ENCODE assay signal across 29 cellular contexts in genomic region chr19:21940684-21941083, GRCh38.
"Had no signal": no experiment of that assay in that cellular context is flagged by ENCODE, and none has a peak within 500 bp of the region (broad histone marks: within the 10 kb centered on the region; RNA-seq: fewer than 3 reads in every experiment).

No MANE protein-coding gene starts in this region.

- H3K4me3 Mint-ChIP-seq: activated CD4-positive, alpha-beta memory T cell treated with anti-CD3 and anti-CD28 coated beads for 36 hours; activated naive CD8-positive, alpha-beta T cell treated with anti-CD3 and anti-CD28 coated beads for 36 hours; activated T-cell treated with anti-CD3 and anti-CD28 coated beads, Interleukin-2, amount 50 U/mL, for 4 hours; activated T-helper 1 cell treated with anti-CD3 and anti-CD28 coated beads, Interleukin-12 subunit alpha, Interleukin-12 subunit beta, Interleukin-2, Interleukin-4 antibody, amounts not matched to agents 30 ng/mL and 10 ng/mL and 1 ng/mL, durations not matched to agents 14 hours and 24 hours and 36 hours had no signal

- H3K27me3 Mint-ChIP-seq: activated CD4-positive, alpha-beta memory T cell treated with anti-CD3 and anti-CD28 coated beads for 36 hours; activated naive CD8-positive, alpha-beta T cell treated with anti-CD3 and anti-CD28 coated beads for 36 hours had no signal

- H3K36me3 Mint-ChIP-seq: activated naive CD8-positive, alpha-beta T cell treated with anti-CD3 and anti-CD28 coated beads for 36 hours had no signal

- DNase-seq: activated CD4-positive, alpha-beta memory T cell treated with anti-CD3 and anti-CD28 coated beads for 36 hours; activated CD4-positive, alpha-beta T cell treated with anti-CD3 and anti-CD28 coated beads, Interleukin-2, amount 50 U/mL, for 1 hour; activated CD8-positive, alpha-beta memory T cell treated with anti-CD3 and anti-CD28 coated beads, Interleukin-2, amount 50 U/mL, for 4 hours; activated naive CD4-positive, alpha-beta T cell; activated naive CD4-positive, alpha-beta T cell treated with anti-CD3 and anti-CD28 coated beads, Interleukin-2, amount 50 U/mL, for 16 hours; activated naive CD8-positive, alpha-beta T cell treated with anti-CD3 and anti-CD28 coated beads for 36 hours; activated T-cell treated with anti-CD3 and anti-CD28 coated beads for 4 hours; activated T-cell treated with anti-CD3 and anti-CD28 coated beads, Interleukin-2, amount 50 U/mL, for 4 hours; amniotic stem cell; brain microvascular endothelial cell; central memory CD4-positive, alpha-beta T cell; MM.1S; NCI-H1092 treated with DMSO at 0.1 percent for 48 hours; NCI-H1417; NCI-H146; NCI-H187; NCI-H2029 treated with DMSO at 0.1 percent for 48 hours; NCI-H2107; NCI-H2171; NCI-H446; NCI-H510A treated with DMSO at 0.1 percent for 48 hours; NCI-H526 treated with DMSO at 0.1 percent for 48 hours; NK-92 treated with Interleukin-12 subunit alpha and Interleukin-12 subunit beta, amount 100 ng/mL, for 24 hours; PC-3; Right ventricle myocardium superior; T1000 had no signal

- H3K4me1 Mint-ChIP-seq: activated naive CD8-positive, alpha-beta T cell treated with anti-CD3 and anti-CD28 coated beads for 36 hours had no signal

- H3K36me3 ChIP-seq: brain microvascular endothelial cell had no signal

- ATAC-seq: activated T-cell treated with anti-CD3 and anti-CD28 coated beads, Interleukin-2, amount 50 U/mL, for 4 hours; PC-3 had no signal

- H3K27ac Mint-ChIP-seq: activated CD4-positive, alpha-beta memory T cell treated with anti-CD3 and anti-CD28 coated beads for 36 hours; activated naive CD8-positive, alpha-beta T cell treated with anti-CD3 and anti-CD28 coated beads for 36 hours; activated T-helper 1 cell treated with anti-CD3 and anti-CD28 coated beads, Interleukin-12 subunit alpha, Interleukin-12 subunit beta, Interleukin-2, Interleukin-4 antibody, amounts not matched to agents 30 ng/mL and 10 ng/mL and 1 ng/mL, durations not matched to agents 14 hours and 24 hours and 36 hours had no signal

- H3K27me3 ChIP-seq: brain microvascular endothelial cell had no signal

- H3K27ac ChIP-seq: brain microvascular endothelial cell, KMS-11, RWPE1 had no signal
